ENCODE assay signal across 13 cellular contexts in the genomic region with DNA sequence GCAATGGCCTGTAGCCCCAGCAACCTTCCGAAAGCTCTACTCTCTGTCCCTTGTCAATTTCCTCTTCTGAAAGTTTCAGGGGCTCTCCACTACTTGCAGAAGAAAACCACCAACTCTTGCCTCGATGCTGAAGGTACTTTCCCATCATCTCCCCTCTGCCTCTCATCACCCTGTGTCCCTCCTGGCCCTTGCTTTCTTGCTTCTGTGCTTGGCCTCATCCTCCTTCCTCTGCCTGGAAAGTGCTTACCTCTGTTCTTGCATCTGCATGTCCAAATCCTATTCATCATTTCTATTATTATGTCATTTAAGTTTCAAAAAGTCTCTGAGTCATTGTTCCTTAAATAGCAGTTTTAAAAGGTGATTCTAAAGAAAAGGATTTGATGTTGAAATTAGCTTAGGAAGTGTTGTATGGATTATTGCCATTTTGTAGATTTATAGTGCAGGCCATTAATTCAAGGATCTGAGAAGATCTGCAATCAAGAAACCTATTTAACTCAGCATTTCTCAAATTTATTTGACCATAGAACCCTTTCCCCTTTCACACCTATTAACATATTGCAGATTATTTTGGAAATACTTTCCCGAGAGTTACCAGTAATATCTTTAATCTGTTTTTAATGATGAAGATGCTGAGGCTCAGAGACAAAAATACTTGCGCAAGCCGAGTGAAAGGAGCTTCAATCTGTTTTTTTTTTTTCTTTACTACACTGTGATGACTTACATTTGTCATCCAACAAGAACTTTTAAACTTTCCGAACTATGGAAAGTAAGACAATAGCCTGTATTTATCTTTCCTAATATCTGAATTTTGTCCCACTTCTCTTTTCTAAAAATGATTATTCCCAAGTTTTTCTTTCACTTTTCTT. TPM values are rescaled to one million over a fixed set of nuclear protein-coding genes. Genes with fewer than 3 reads are reported as not detected.
DNase-seq lines count a peak whose midpoint lies in the region; ATAC-seq and TF ChIP-seq lines count a peak whose summit lies in the region.
"Had no signal": no experiment of that assay in that cellular context is flagged by ENCODE, and none has a peak within 500 bp of the region (broad histone marks: within the 10 kb centered on the region; RNA-seq: fewer than 3 reads in every experiment).

No MANE protein-coding gene starts in this region.

- no peak overlapping the region for H3K27ac ChIP-seq in CD8-positive, alpha-beta T cell (ENCODE audit: low read depth, low read length)

- POLR2A ChIA-PET in activated B cell treated with CpG ODN at 0.5 μM for 24 hours (lab: Charles Lee): interaction anchor here (0.6 to 1.5 kb wide), 5 partner anchors 117 to 1052 kb away, joined by 3 to 4 read pairs (median 3); no protein-coding TSS in a partner anchor
- POLR2A ChIA-PET in CD8-positive, alpha-beta T cell (lab: Charles Lee): interaction anchor here (1.3 kb wide), 1 partner anchor 117 kb away, joined by 3 read pairs; no protein-coding TSS in a partner anchor

- H3K36me3 ChIP-seq in CD8-positive, alpha-beta T cell (ENCODE audit: insufficient read depth, low read length): no peaks in the 10 kb centered on the region
- H3K36me3 ChIP-seq: HAP-1 had no signal

- H3K4me1 Mint-ChIP-seq in activated B cell treated with CpG ODN at 0.5 μM for 24 hours: peaks cover 16% of the 10 kb centered on the region
- H3K4me1 Mint-ChIP-seq in CD8-positive, alpha-beta T cell (ENCODE audit: low read depth): no peaks in the 10 kb centered on the region
- H3K4me1 Mint-ChIP-seq: CD4-positive, CD25-positive, alpha-beta regulatory T cell had no signal

- H3K4me1 ChIP-seq in CD8-positive, alpha-beta T cell (ENCODE audit: insufficient read depth, low read length): no peaks in the 10 kb centered on the region

- no peaks in the 10 kb centered on the region for H3K27me3 ChIP-seq in CD8-positive, alpha-beta T cell (ENCODE audit: insufficient read depth, low read length)

- CTCF ChIA-PET in activated B cell treated with CpG ODN at 0.5 μM for 24 hours (lab: Charles Lee): interaction anchor here (0.8 to 15.9 kb wide), 5 partner anchors 44 to 284 kb away, joined by 3 to 319 read pairs (median 5); no protein-coding TSS in a partner anchor
- CTCF ChIA-PET in CD8-positive, alpha-beta T cell (lab: Charles Lee): interaction anchor here (0.8 to 1.2 kb wide), 3 partner anchors 154 to 289 kb away, joined by 3 to 4 read pairs (median 3); no protein-coding TSS in a partner anchor

- DNase-seq in GM13976 (ENCODE audit: low spot score) (peak; percentile 76), activated B cell treated with CpG ODN at 0.5 μM for 24 hours (no peak), NCI-H2171 treated with DMSO at 0.1 percent for 48 hours (lab: John Stamatoyannopoulos, UW) (no peak), C1 segment of cervical spinal cord (lab: John Stamatoyannopoulos, UW) (no peak), NCI-H345 treated with DMSO at 0.1 percent for 48 hours (lab: John Stamatoyannopoulos, UW; ENCODE audit: unreplicated experiment) (no peak)
- DNase-seq in CD8-positive, alpha-beta T cell: no peak
- DNase-seq: CD4-positive, CD25-positive, alpha-beta regulatory T cell; hippocampal formation; NCI-H1417 had no signal

- H3K4me3 Mint-ChIP-seq in activated B cell treated with CpG ODN at 0.5 μM for 24 hours: peak overlapping the region; percentile 56
- no peak overlapping the region for H3K4me3 Mint-ChIP-seq in CD8-positive, alpha-beta T cell
- H3K4me3 Mint-ChIP-seq: CD4-positive, CD25-positive, alpha-beta regulatory T cell; nephron had no signal

- ATAC-seq in GM19463 (IDR thresholded peaks at IDR 0.05; ENCODE audit: unreplicated experiment): peak; percentile 97
- peak; percentile 86 for ATAC-seq in HG02973 (IDR thresholded peaks at IDR 0.05; ENCODE audit: unreplicated experiment)
- ATAC-seq in activated B cell treated with CpG ODN at 0.5 μM for 24 hours (ENCODE audit: low read depth): peak; percentile 91
- no peak for ATAC-seq in CD8-positive, alpha-beta T cell

- intact Hi-C loops in activated B cell treated with CpG ODN at 0.5 μM for 24 hours (cut with micrococcal nuclease): loop anchor here (1.0 to 10.0 kb wide), 4 partner anchors 29 to 933 kb away; a partner anchor contains a TSS
- intact Hi-C loops in CD8-positive, alpha-beta T cell (cut with DNase I, micrococcal nuclease): no loop called here

- no peak overlapping the region for H3K4me3 ChIP-seq in CD8-positive, alpha-beta T cell (ENCODE audit: low read depth, low read length)
- H3K4me3 ChIP-seq: HAP-1 had no signal

- TF ChIP-seq CTCF in GM13976 (IDR thresholded peaks at IDR 0.05; ENCODE audit: borderline replicate concordance, control extremely low read depth, extremely low read depth, insufficient read depth, missing control alignments) (no peak), activated B cell treated with CpG ODN at 0.5 μM for 24 hours (IDR thresholded peaks at IDR 0.05) (no peak)
- TF ChIP-seq CTCF in CD8-positive, alpha-beta T cell (IDR thresholded peaks at IDR 0.05): no peak

- H3K9me3 Mint-ChIP-seq in activated B cell treated with CpG ODN at 0.5 μM for 24 hours: no peaks in the 10 kb centered on the region
- no peaks in the 10 kb centered on the region for H3K9me3 Mint-ChIP-seq in CD8-positive, alpha-beta T cell
- H3K9me3 Mint-ChIP-seq: nephron had no signal

- H3K27me3 Mint-ChIP-seq in activated B cell treated with CpG ODN at 0.5 μM for 24 hours: peaks cover 8% of the 10 kb centered on the region
- H3K27me3 Mint-ChIP-seq in CD8-positive, alpha-beta T cell (ENCODE audit: low read depth): peaks cover 37% of the 10 kb centered on the region

- H3K27ac Mint-ChIP-seq in activated B cell treated with CpG ODN at 0.5 μM for 24 hours: peak overlapping the region; percentile 72
- H3K27ac Mint-ChIP-seq in CD8-positive, alpha-beta T cell: no peak overlapping the region
- H3K27ac Mint-ChIP-seq: nephron had no signal

- in situ Hi-C loops in GM13976 (cut with MboI; ENCODE audit: low sequenced_read_pairs, unreplicated experiment): no loop called here

- no peaks in the 10 kb centered on the region for H3K36me3 Mint-ChIP-seq in activated B cell treated with CpG ODN at 0.5 μM for 24 hours (ENCODE audit: low read depth)
- H3K36me3 Mint-ChIP-seq in CD8-positive, alpha-beta T cell: no peaks in the 10 kb centered on the region
- H3K36me3 Mint-ChIP-seq: CD4-positive, CD25-positive, alpha-beta regulatory T cell had no signal

- no peaks in the 10 kb centered on the region for H3K9me3 ChIP-seq in CD8-positive, alpha-beta T cell (ENCODE audit: low read length)
- H3K9me3 ChIP-seq: HAP-1 had no signal

RNA-seq across cellular contexts. Expression of a gene that starts 22.3 kb away (rescaled TPM):
- 0.18 TPM in 1 of 2 replicates, not detected in the other for total RNA-seq in activated B cell treated with CpG ODN at 0.5 μM for 24 hours
- total RNA-seq in CD8-positive, alpha-beta T cell: not detected
